In the genomic region with DNA sequence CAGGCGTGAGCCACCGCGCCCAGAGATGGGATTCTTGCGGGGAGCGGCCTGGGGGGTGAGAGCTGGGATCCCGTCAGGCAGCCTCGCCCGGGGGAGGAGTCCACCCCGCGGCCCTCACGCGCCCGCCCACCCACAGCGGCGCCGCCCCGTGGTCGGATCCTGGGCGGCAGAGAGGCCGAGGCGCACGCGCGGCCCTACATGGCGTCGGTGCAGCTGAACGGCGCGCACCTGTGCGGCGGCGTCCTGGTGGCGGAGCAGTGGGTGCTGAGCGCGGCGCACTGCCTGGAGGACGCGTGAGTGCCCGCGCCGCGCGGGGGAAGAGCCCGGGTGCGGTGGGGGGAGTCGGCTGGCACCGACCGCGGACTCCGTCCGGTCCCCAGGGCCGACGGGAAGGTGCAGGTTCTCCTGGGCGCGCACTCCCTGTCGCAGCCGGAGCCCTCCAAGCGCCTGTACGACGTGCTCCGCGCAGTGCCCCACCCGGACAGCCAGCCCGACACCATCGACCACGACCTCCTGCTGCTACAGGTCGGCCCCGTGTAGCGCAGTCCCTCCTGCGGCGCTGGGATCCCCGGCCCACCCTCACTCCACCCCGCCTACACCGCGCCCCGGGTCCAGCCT, we compare ENCODE assay signal across 7 cellular contexts. TPM values are rescaled to one million over a fixed set of nuclear protein-coding genes. Genes with fewer than 3 reads are reported as not detected.
A peak's percentile ranks its signal among the peaks of the same experiment; 100 is the strongest.
DNase-seq lines count a peak whose midpoint lies in the region; ATAC-seq and TF ChIP-seq lines count a peak whose summit lies in the region.

No MANE protein-coding gene starts in this region.

- peak overlapping the region; percentile 28 for H3K4me3 ChIP-seq in GM12864 (ENCODE audit: low read depth, low read length)
- no peak overlapping the region for H3K4me3 ChIP-seq in endodermal cell (ENCODE audit: low read length)
- peak overlapping the region; percentile 50 for H3K4me3 ChIP-seq in thoracic aorta

- TF ChIP-seq CTCF in GM12864 (IDR thresholded peaks at IDR 0.05; ENCODE audit: low read depth, low read length, missing control alignments) (no peak), endodermal cell (conservative IDR thresholded peaks at IDR 0.05) (peak; percentile 51), thoracic aorta (IDR thresholded peaks at IDR 0.05) (no peak)

- no peak overlapping the region for H3K27ac Mint-ChIP-seq in activated CD4-positive, alpha-beta T cell treated with anti-CD3 and anti-CD28 coated beads, Interleukin-2, amount 10 ng/mL, durations not matched to agents 7 days and 5 days
- H3K27ac Mint-ChIP-seq in endodermal cell: no peak overlapping the region

- H3K9ac ChIP-seq in endodermal cell (ENCODE audit: extremely low read depth, low read length, poor library complexity, severe bottlenecking): no peak overlapping the region

- H3K27ac ChIP-seq in endodermal cell (ENCODE audit: low read depth, low read length): no peak overlapping the region
- H3K27ac ChIP-seq in thoracic aorta: no peak overlapping the region

- no peaks in the 10 kb centered on the region for H3K9me3 Mint-ChIP-seq in activated CD4-positive, alpha-beta T cell treated with anti-CD3 and anti-CD28 coated beads, Interleukin-2, amount 10 ng/mL, durations not matched to agents 7 days and 5 days
- no peaks in the 10 kb centered on the region for H3K9me3 Mint-ChIP-seq in endodermal cell

- DNase-seq in GM12864 (ENCODE audit: low read depth): no peak
- DNase-seq in NCI-H1048 (lab: John Stamatoyannopoulos, UW): peak; percentile 74
- peak; percentile 54 for DNase-seq in activated CD4-positive, alpha-beta T cell treated with anti-CD3 and anti-CD28 coated beads, Interleukin-2, amount 10 ng/mL, durations not matched to agents 7 days and 5 days
- DNase-seq in endodermal cell: peak; percentile 80
- peak; percentile 51 for DNase-seq in myocyte (ENCODE audit: low read depth)
- DNase-seq in thoracic aorta (ENCODE audit: low spot score): no peak

- ATAC-seq in thoracic aorta (ENCODE audit: insufficient number of reproducible peaks, low FRiP score, low read depth) (no peak), HG03025 (IDR thresholded peaks at IDR 0.05; ENCODE audit: low FRiP score, unreplicated experiment) (no peak)

- peaks cover 14% of the 10 kb centered on the region for H3K27me3 Mint-ChIP-seq in activated CD4-positive, alpha-beta T cell treated with anti-CD3 and anti-CD28 coated beads, Interleukin-2, amount 10 ng/mL, durations not matched to agents 7 days and 5 days
- H3K27me3 Mint-ChIP-seq in endodermal cell (ENCODE audit: insufficient read depth): peaks cover 45% of the 10 kb centered on the region

- H3K9me3 ChIP-seq in endodermal cell (ENCODE audit: control insufficient read depth, low read length) (no peaks in the 10 kb centered on the region), thoracic aorta (no peaks in the 10 kb centered on the region)

- no peaks in the 10 kb centered on the region for H3K36me3 Mint-ChIP-seq in activated CD4-positive, alpha-beta T cell treated with anti-CD3 and anti-CD28 coated beads, Interleukin-2, amount 10 ng/mL, durations not matched to agents 7 days and 5 days (ENCODE audit: low read depth)
- peaks cover 1% of the 10 kb centered on the region for H3K36me3 Mint-ChIP-seq in endodermal cell (ENCODE audit: low read depth)

- CTCF ChIA-PET in activated CD4-positive, alpha-beta T cell treated with anti-CD3 and anti-CD28 coated beads, Interleukin-2, amount 10 ng/mL, durations not matched to agents 7 days and 5 days (lab: Charles Lee): interaction anchor here (0.6 kb wide), 1 partner anchor 189 kb away, joined by 3 read pairs; no protein-coding TSS in a partner anchor

- POLR2A ChIA-PET in activated CD4-positive, alpha-beta T cell treated with anti-CD3 and anti-CD28 coated beads, Interleukin-2, amount 10 ng/mL, durations not matched to agents 7 days and 5 days (lab: Charles Lee): no interaction called here

- WGBS in endodermal cell (ENCODE audit: insufficient coverage in 1 of 2, insufficient read length in 1 of 2), 2 experiments: 9 to 12% methylated on average over 40 to 76 of the region's 76 CpGs

- H3K4me3 Mint-ChIP-seq in activated CD4-positive, alpha-beta T cell treated with anti-CD3 and anti-CD28 coated beads, Interleukin-2, amount 10 ng/mL, durations not matched to agents 7 days and 5 days: peak overlapping the region; percentile 36
- H3K4me3 Mint-ChIP-seq in endodermal cell: peak overlapping the region; percentile 8

- H3K4me1 Mint-ChIP-seq in activated CD4-positive, alpha-beta T cell treated with anti-CD3 and anti-CD28 coated beads, Interleukin-2, amount 10 ng/mL, durations not matched to agents 7 days and 5 days: peaks cover 21% of the 10 kb centered on the region
- no peaks in the 10 kb centered on the region for H3K4me1 Mint-ChIP-seq in endodermal cell

- H3K36me3 ChIP-seq in endodermal cell (ENCODE audit: control insufficient read depth, insufficient read depth, low read length): no peaks in the 10 kb centered on the region
- H3K36me3 ChIP-seq in thoracic aorta: no peaks in the 10 kb centered on the region

- no peaks in the 10 kb centered on the region for H3K4me1 ChIP-seq in endodermal cell (ENCODE audit: control insufficient read depth, insufficient read depth, low read length)
- H3K4me1 ChIP-seq in thoracic aorta (ENCODE audit: control insufficient read depth in 1 of 2, low read depth in 2 of 2): peaks cover 0 to 11% of the 10 kb centered on the region in 2 donors

- H3K27me3 ChIP-seq in endodermal cell (ENCODE audit: control insufficient read depth, insufficient read depth, low read length, poor library complexity, severe bottlenecking): peaks cover 25% of the 10 kb centered on the region
- H3K27me3 ChIP-seq in thoracic aorta (replicated peaks; ENCODE audit: insufficient read depth): peaks cover 7% of the 10 kb centered on the region

RNA-seq across cellular contexts. Expression of a gene that starts 1.1 kb away (rescaled TPM):
- total RNA-seq in activated CD4-positive, alpha-beta T cell treated with anti-CD3 and anti-CD28 coated beads, Interleukin-2, amount 10 ng/mL, durations not matched to agents 7 days and 5 days: 1 to 10 TPM; 1.5 to 1.6 TPM
- total RNA-seq in endodermal cell: 1 to 10 TPM in 1 of 2 donors, under 1 TPM in 1; 0.38 to 1.1 TPM
- 0.50 TPM for polyA plus RNA-seq in endodermal cell (2013, experiment 1 of 2)
- polyA plus RNA-seq in endodermal cell (2013, experiment 2 of 2): not detected
- 0.16 and 0.57 TPM in 2 replicates for total RNA-seq in myocyte
- polyA plus RNA-seq in myocyte (2012): 0.92 TPM
- 100 to 1,000 TPM; 472 to 781 TPM for total RNA-seq in thoracic aorta

RNA-seq across cellular contexts. Expression of a gene that starts 8.5 kb away (rescaled TPM):
- not detected for total RNA-seq in activated CD4-positive, alpha-beta T cell treated with anti-CD3 and anti-CD28 coated beads, Interleukin-2, amount 10 ng/mL, durations not matched to agents 7 days and 5 days
- total RNA-seq in endodermal cell: not detected
- not detected for polyA plus RNA-seq in endodermal cell (2013, experiment 1 of 2)
- polyA plus RNA-seq in endodermal cell (2013, experiment 2 of 2): not detected
- total RNA-seq in myocyte: not detected in 2 replicates
- not detected for polyA plus RNA-seq in myocyte (2012)
- total RNA-seq in thoracic aorta: under 1 TPM in 1 of 2 donors, not detected in 1; 0.41 TPM

RNA-seq across cellular contexts. Expression of a gene that starts 19.8 kb away (rescaled TPM):
- total RNA-seq in activated CD4-positive, alpha-beta T cell treated with anti-CD3 and anti-CD28 coated beads, Interleukin-2, amount 10 ng/mL, durations not matched to agents 7 days and 5 days: not detected
- total RNA-seq in endodermal cell (not detected), myocyte (not detected in 2 replicates), thoracic aorta (not detected)
- polyA plus RNA-seq in endodermal cell (2013, experiment 1 of 2): 0.61 TPM
- 0.29 TPM for polyA plus RNA-seq in endodermal cell (2013, experiment 2 of 2)
- polyA plus RNA-seq in myocyte (2012): not detected

RNA-seq across cellular contexts. Expression of a gene that starts 32.4 kb away (rescaled TPM):
- total RNA-seq in activated CD4-positive, alpha-beta T cell treated with anti-CD3 and anti-CD28 coated beads, Interleukin-2, amount 10 ng/mL, durations not matched to agents 7 days and 5 days: 10 to 100 TPM; 72.5 to 88.1 TPM
- total RNA-seq in endodermal cell: 10 to 100 TPM; 75.8 to 92.4 TPM
- 69.8 TPM for polyA plus RNA-seq in endodermal cell (2013, experiment 1 of 2)
- polyA plus RNA-seq in endodermal cell (2013, experiment 2 of 2): 66.0 TPM
- 27.7 and 31.2 TPM in 2 replicates for total RNA-seq in myocyte
- polyA plus RNA-seq in myocyte (2012): 32.8 TPM
- 10 to 100 TPM; 29.1 to 38.0 TPM for total RNA-seq in thoracic aorta

RNA-seq across cellular contexts. Expression of a gene that starts 32.7 kb away (rescaled TPM):
- not detected for total RNA-seq in activated CD4-positive, alpha-beta T cell treated with anti-CD3 and anti-CD28 coated beads, Interleukin-2, amount 10 ng/mL, durations not matched to agents 7 days and 5 days
- total RNA-seq in endodermal cell: not detected
- polyA plus RNA-seq in endodermal cell (2013, experiment 1 of 2): under 0.01 TPM
- polyA plus RNA-seq in endodermal cell (2013, experiment 2 of 2): under 0.01 TPM
- total RNA-seq in myocyte: not detected in 2 replicates
- not detected for polyA plus RNA-seq in myocyte (2012)
- total RNA-seq in thoracic aorta: not detected

Comparison
In these comparisons a context has a peak if more than half of its experiments do, and no peak if none do; other contexts are left out.
1. DNase-seq: peak in NCI-H1048 (single experiment), activated CD4-positive, alpha-beta T cell treated with anti-CD3 and anti-CD28 coated beads, Interleukin-2, amount 10 ng/mL, durations not matched to agents 7 days and 5 days (single experiment), endodermal cell (single experiment) and myocyte (single experiment); none in GM12864 (single experiment) and thoracic aorta (single experiment).
2. RNA of a gene that starts 1.1 kb away (total RNA-seq): 472 to 781 TPM in thoracic aorta; 1.5 to 1.6 TPM in activated CD4-positive, alpha-beta T cell treated with anti-CD3 and anti-CD28 coated beads, Interleukin-2, amount 10 ng/mL, durations not matched to agents 7 days and 5 days, 0.38 to 1.1 TPM in endodermal cell and 0.16 to 0.57 TPM in myocyte; every median in the first group is over 100 times any median in the second.